Comparison of ENCODE assay signal across 26 cellular contexts in the genomic region with DNA sequence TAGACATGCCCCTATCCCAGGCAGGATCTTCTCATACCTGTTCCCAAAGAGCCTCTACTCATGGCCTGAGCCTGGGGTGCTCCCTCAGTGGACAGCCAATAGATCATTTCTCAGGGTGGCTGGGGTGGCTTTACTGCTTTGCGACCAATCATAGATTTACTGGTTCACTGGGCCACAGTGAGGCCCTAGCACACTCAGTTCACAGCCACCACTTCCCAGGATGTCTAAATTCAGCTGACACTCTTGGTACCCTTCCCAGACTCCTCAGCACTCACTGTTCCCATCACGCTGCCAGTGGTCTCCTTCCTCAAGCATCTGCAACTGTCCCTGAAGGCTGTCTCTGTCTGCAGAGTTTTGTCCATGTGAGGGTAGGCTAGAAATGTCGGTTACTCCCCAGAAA. TPM values are rescaled to one million over a fixed set of nuclear protein-coding genes. Genes with fewer than 3 reads are reported as not detected.
"Had no signal": no experiment of that assay in that cellular context is flagged by ENCODE, and none has a peak within 500 bp of the region (broad histone marks: within the 10 kb centered on the region; RNA-seq: fewer than 3 reads in every experiment).

No MANE protein-coding gene starts in this region.

- H3K4me3 Mint-ChIP-seq: activated CD8-positive, alpha-beta T cell treated with anti-CD3 and anti-CD28 coated beads, Interleukin-2, amount 10 ng/mL, durations not matched to agents 7 days and 5 days; activated naive CD4-positive, alpha-beta T cell treated with anti-CD3 and anti-CD28 coated beads for 36 hours; activated naive CD8-positive, alpha-beta T cell treated with anti-CD3 and anti-CD28 coated beads, Interleukin-2, amount 10 ng/mL, durations not matched to agents 7 days and 5 days; endodermal cell; immature natural killer cell; natural killer cell treated with Interleukin-12 subunit alpha and Interleukin-12 subunit beta and Interleukin-15 and Interleukin-18, amount 100 ng/mL, for 72 hours; stimulated activated naive CD8-positive, alpha-beta T cell treated with anti-CD3 and anti-CD28 coated beads, Interleukin-15, amount 100 ng/mL, for 72 hours had no signal

- H3K27ac ChIP-seq: breast epithelium, hepatocyte, left lung, ovary, prostate gland, suprapubic skin, uterus had no signal

- H3K36me3 Mint-ChIP-seq: activated naive CD8-positive, alpha-beta T cell treated with anti-CD3 and anti-CD28 coated beads, Interleukin-2, amount 10 ng/mL, durations not matched to agents 7 days and 5 days; immature natural killer cell; natural killer cell treated with Interleukin-12 subunit alpha and Interleukin-12 subunit beta and Interleukin-15 and Interleukin-18, amount 100 ng/mL, for 72 hours had no signal

- DNase-seq: activated CD4-positive, alpha-beta T cell treated with anti-CD3 and anti-CD28 coated beads for 1 hour; activated CD4-positive, alpha-beta T cell treated with anti-CD3 and anti-CD28 coated beads, Interleukin-2, amount 50 U/mL, for 1 hour; activated CD8-positive, alpha-beta T cell treated with anti-CD3 and anti-CD28 coated beads, Interleukin-2, amount 10 ng/mL, durations not matched to agents 7 days and 5 days; activated effector memory CD4-positive, alpha-beta T cell treated with Interleukin-2 at 50 U/mL for 16 hours; activated naive CD4-positive, alpha-beta T cell treated with anti-CD3 and anti-CD28 coated beads for 36 hours; activated naive CD8-positive, alpha-beta T cell treated with anti-CD3 and anti-CD28 coated beads, Interleukin-2, amount 10 ng/mL, durations not matched to agents 7 days and 5 days; activated T-cell treated with anti-CD3 and anti-CD28 coated beads, Interleukin-2, amount 50 U/mL, for 48 hours; amniotic stem cell; cerebellar nuclear complex; cortex of kidney; immature natural killer cell; kidney glomerular epithelial cell; left lung; mammary epithelial cell; ovary; stimulated activated CD4-positive, alpha-beta T cell treated with anti-CD3 and anti-CD28 coated beads, Interleukin-12 subunit alpha, Interleukin-12 subunit beta, amount 100 ng/mL, for 4 hours; stimulated activated naive CD8-positive, alpha-beta T cell treated with anti-CD3 and anti-CD28 coated beads, Interleukin-15, amount 100 ng/mL, for 72 hours; T-helper 1 cell; trophoblast cell; uterus had no signal

- ATAC-seq: activated CD8-positive, alpha-beta T cell treated with anti-CD3 and anti-CD28 coated beads, Interleukin-2, amount 10 ng/mL, durations not matched to agents 7 days and 5 days; left lung; natural killer cell treated with Interleukin-12 subunit alpha and Interleukin-12 subunit beta and Interleukin-15 and Interleukin-18, amount 100 ng/mL, for 72 hours; stimulated activated naive CD8-positive, alpha-beta T cell treated with anti-CD3 and anti-CD28 coated beads, Interleukin-15, amount 100 ng/mL, for 72 hours had no signal

- H3K9me3 Mint-ChIP-seq: activated naive CD4-positive, alpha-beta T cell treated with anti-CD3 and anti-CD28 coated beads for 36 hours; activated naive CD8-positive, alpha-beta T cell treated with anti-CD3 and anti-CD28 coated beads, Interleukin-2, amount 10 ng/mL, durations not matched to agents 7 days and 5 days; immature natural killer cell; natural killer cell treated with Interleukin-12 subunit alpha and Interleukin-12 subunit beta and Interleukin-15 and Interleukin-18, amount 100 ng/mL, for 72 hours; stimulated activated naive CD8-positive, alpha-beta T cell treated with anti-CD3 and anti-CD28 coated beads, Interleukin-15, amount 100 ng/mL, for 72 hours had no signal

- H3K4me3 ChIP-seq: breast epithelium, hepatocyte, left lung, ovary, prostate gland, suprapubic skin, uterus had no signal

- H3K4me1 Mint-ChIP-seq: activated naive CD8-positive, alpha-beta T cell treated with anti-CD3 and anti-CD28 coated beads, Interleukin-2, amount 10 ng/mL, durations not matched to agents 7 days and 5 days; immature natural killer cell; stimulated activated naive CD8-positive, alpha-beta T cell treated with anti-CD3 and anti-CD28 coated beads, Interleukin-15, amount 100 ng/mL, for 72 hours had no signal

- H3K4me1 ChIP-seq: breast epithelium, prostate gland, uterus had no signal

- H3K27me3 Mint-ChIP-seq: natural killer cell treated with Interleukin-12 subunit alpha and Interleukin-12 subunit beta and Interleukin-15 and Interleukin-18, amount 100 ng/mL, for 72 hours; stimulated activated naive CD8-positive, alpha-beta T cell treated with anti-CD3 and anti-CD28 coated beads, Interleukin-15, amount 100 ng/mL, for 72 hours had no signal

- H3K27ac Mint-ChIP-seq: activated CD8-positive, alpha-beta T cell treated with anti-CD3 and anti-CD28 coated beads, Interleukin-2, amount 10 ng/mL, durations not matched to agents 7 days and 5 days; activated naive CD4-positive, alpha-beta T cell treated with anti-CD3 and anti-CD28 coated beads for 36 hours; activated naive CD8-positive, alpha-beta T cell treated with anti-CD3 and anti-CD28 coated beads, Interleukin-2, amount 10 ng/mL, durations not matched to agents 7 days and 5 days; endodermal cell; immature natural killer cell; natural killer cell treated with Interleukin-12 subunit alpha and Interleukin-12 subunit beta and Interleukin-15 and Interleukin-18, amount 100 ng/mL, for 72 hours had no signal

- H3K36me3 ChIP-seq: breast epithelium, left lung, ovary, prostate gland, suprapubic skin, uterus had no signal

- H3K9me3 ChIP-seq: breast epithelium, left lung, ovary, prostate gland, suprapubic skin, uterus had no signal

RNA-seq across cellular contexts. Expression of gene ARHGAP22, which starts 50.6 kb away (rescaled TPM):
- total RNA-seq: activated CD8-positive, alpha-beta T cell treated with anti-CD3 and anti-CD28 coated beads, Interleukin-2, amount 10 ng/mL, durations not matched to agents 7 days and 5 days; activated naive CD4-positive, alpha-beta T cell treated with anti-CD3 and anti-CD28 coated beads for 36 hours had no signal
- polyA plus RNA-seq: immature natural killer cell had no signal
